ENCODE assay signal across 9 cellular contexts in genomic region chr3:102163039-102163817, GRCh38.
A peak's percentile ranks its signal among the peaks of the same experiment; 100 is the strongest.
DNase-seq lines count a peak whose midpoint lies in the region; ATAC-seq and TF ChIP-seq lines count a peak whose summit lies in the region.
"Had no signal": no experiment of that assay in that cellular context is flagged by ENCODE, and none has a peak within 500 bp of the region (broad histone marks: within the 10 kb centered on the region; RNA-seq: fewer than 3 reads in every experiment).

No MANE protein-coding gene starts in this region.

- in situ Hi-C loops in G401 (cut with HindIII; ENCODE audit: low sequenced_read_pairs) = no loop called here

- TF ChIP-seq CTCF in BE2C (IDR thresholded peaks at IDR 0.05; ENCODE audit: low read depth, low read length) (no peak), coronary artery (IDR thresholded peaks at IDR 0.05) (no peak)

- peaks cover 0 to 2% (median 0%) of the 10 kb centered on the region in 11 donors for H3K9me3 Mint-ChIP-seq in naive thymus-derived CD4-positive, alpha-beta T cell

- peak overlapping the region in 8 of 9 donors; percentile 21 to 72 (median 42) for H3K27ac Mint-ChIP-seq in naive thymus-derived CD4-positive, alpha-beta T cell

- no peak overlapping the region for H3K4me3 Mint-ChIP-seq in naive thymus-derived CD4-positive, alpha-beta T cell

- H3K27ac ChIP-seq in coronary artery = peak overlapping the region; percentile 60 to 64
- H3K27ac ChIP-seq in naive thymus-derived CD4-positive, alpha-beta T cell (ENCODE audit: low read depth, low read length) = no peak overlapping the region

- no peak for ATAC-seq in naive thymus-derived CD4-positive, alpha-beta T cell
- ATAC-seq in HG03521 (IDR thresholded peaks at IDR 0.05; ENCODE audit: unreplicated experiment) = no peak
- no peak for ATAC-seq in GM18873 (IDR thresholded peaks at IDR 0.05; ENCODE audit: low FRiP score, unreplicated experiment)

- H3K36me3 Mint-ChIP-seq in naive thymus-derived CD4-positive, alpha-beta T cell = peaks cover 0 to 2% (median 0%) of the 10 kb centered on the region in 5 donors

- H3K27me3 Mint-ChIP-seq in naive thymus-derived CD4-positive, alpha-beta T cell = no peaks in the 10 kb centered on the region

- CTCF ChIA-PET in naive thymus-derived CD4-positive, alpha-beta T cell (lab: Charles Lee) = no interaction called here

- no peaks in the 10 kb centered on the region for H3K9me3 ChIP-seq in BE2C
- no peaks in the 10 kb centered on the region for H3K9me3 ChIP-seq in naive thymus-derived CD4-positive, alpha-beta T cell (ENCODE audit: control insufficient read depth in 2 of 3, low read length in 3 of 3)

- intact Hi-C loops in naive thymus-derived CD4-positive, alpha-beta T cell (cut with micrococcal nuclease) = no loop called here

- POLR2A ChIA-PET in naive thymus-derived CD4-positive, alpha-beta T cell (lab: Charles Lee) = no interaction called here

- H3K4me3 ChIP-seq in BE2C (ENCODE audit: low read depth, low read length) = no peak overlapping the region
- H3K4me3 ChIP-seq in coronary artery = no peak overlapping the region
- H3K4me3 ChIP-seq in naive thymus-derived CD4-positive, alpha-beta T cell (ENCODE audit: low read length) = no peak overlapping the region

- no peaks in the 10 kb centered on the region for H3K36me3 ChIP-seq in BE2C
- H3K36me3 ChIP-seq in naive thymus-derived CD4-positive, alpha-beta T cell (ENCODE audit: control insufficient read depth in 2 of 3, insufficient read depth in 3 of 3, low read length in 3 of 3) = no peaks in the 10 kb centered on the region

- peaks cover 29% of the 10 kb centered on the region for H3K4me1 ChIP-seq in BE2C
- no peaks in the 10 kb centered on the region for H3K4me1 ChIP-seq in naive thymus-derived CD4-positive, alpha-beta T cell (ENCODE audit: control insufficient read depth in 2 of 2, insufficient read depth in 2 of 2, low read length in 2 of 2)

- peaks cover 5 to 16% (median 12%) of the 10 kb centered on the region in 7 donors for H3K4me1 Mint-ChIP-seq in naive thymus-derived CD4-positive, alpha-beta T cell

- no peaks in the 10 kb centered on the region for H3K27me3 ChIP-seq in BE2C
- no peaks in the 10 kb centered on the region for H3K27me3 ChIP-seq in naive thymus-derived CD4-positive, alpha-beta T cell (ENCODE audit: control insufficient read depth in 2 of 2, insufficient read depth in 2 of 2, low read length in 2 of 2)

- DNase-seq in BE2C (peak; percentile 53), NCI-H1436 treated with DMSO at 0.1 percent for 48 hours (lab: John Stamatoyannopoulos, UW) (peak; percentile 4), coronary artery (ENCODE audit: low spot score) (no peak), G401 (ENCODE audit: low spot score) (no peak), NOMO-1 treated with DMSO at 0.1 percent for 48 hours (lab: John Stamatoyannopoulos, UW; ENCODE audit: unreplicated experiment) (no peak)
- peak in 1 of 9 donors; percentile 5 for DNase-seq in naive thymus-derived CD4-positive, alpha-beta T cell
- DNase-seq: nucleus accumbens had no signal

Comparison
In these comparisons a context has a peak if more than half of its experiments do, and no peak if none do; other contexts are left out.
1. DNase-seq: peak in BE2C (single experiment) and NCI-H1436 treated with DMSO at 0.1 percent for 48 hours (single experiment); none in coronary artery (single experiment), G401 (single experiment) and NOMO-1 treated with DMSO at 0.1 percent for 48 hours (single experiment).